Comparison of ENCODE assay signal across 23 cellular contexts in the genomic region with DNA sequence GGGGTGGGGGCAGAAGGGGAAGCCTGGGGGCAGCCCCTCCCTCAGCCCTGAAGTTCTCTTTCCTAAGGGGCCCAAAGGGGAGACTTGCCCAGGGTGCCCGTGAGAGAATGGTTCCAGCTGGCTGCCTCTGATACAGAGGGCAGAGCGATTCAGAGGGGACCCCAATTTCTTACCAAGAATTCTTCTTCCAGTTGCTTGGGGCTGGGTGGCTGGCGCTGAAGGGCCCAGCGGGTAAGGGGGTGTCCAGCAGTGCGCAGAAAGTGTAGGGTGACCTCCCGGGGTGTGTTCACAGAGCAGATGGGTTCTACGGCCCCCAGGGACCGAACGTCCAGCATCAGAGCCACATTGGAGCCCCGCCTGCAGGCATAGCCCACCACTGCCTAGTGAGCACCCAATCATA. TPM values are rescaled to one million over a fixed set of nuclear protein-coding genes. Genes with fewer than 3 reads are reported as not detected.
DNase-seq lines count a peak whose midpoint lies in the region; ATAC-seq and TF ChIP-seq lines count a peak whose summit lies in the region.
"Had no signal": no experiment of that assay in that cellular context is flagged by ENCODE, and none has a peak within 500 bp of the region (broad histone marks: within the 10 kb centered on the region; RNA-seq: fewer than 3 reads in every experiment).

No MANE protein-coding gene starts in this region.

- no peak for TF ChIP-seq CTCF in CD4-positive, alpha-beta T cell (IDR thresholded peaks at IDR 0.05)
- no peak for TF ChIP-seq CTCF in WTC11 (IDR thresholded peaks at IDR 0.05)

- peak overlapping the region; percentile 99 for H3K27ac Mint-ChIP-seq in CD4-positive, alpha-beta T cell
- H3K27ac Mint-ChIP-seq in T-cell (peak overlapping the region; percentile 99), WTC11 (no peak overlapping the region)
- H3K27ac Mint-ChIP-seq in central memory CD8-positive, alpha-beta T cell (ENCODE audit: low read depth): peak overlapping the region; percentile 100
- H3K27ac Mint-ChIP-seq: GM23338 had no signal

- peaks cover 75% of the 10 kb centered on the region for H3K4me1 Mint-ChIP-seq in CD4-positive, alpha-beta T cell (ENCODE audit: low read depth)
- H3K4me1 Mint-ChIP-seq in T-cell: peaks cover 74 to 83% (median 77%) of the 10 kb centered on the region in 3 donors
- peaks cover 88% of the 10 kb centered on the region for H3K4me1 Mint-ChIP-seq in central memory CD8-positive, alpha-beta T cell
- H3K4me1 Mint-ChIP-seq in WTC11: peaks cover 45% of the 10 kb centered on the region

- no peaks in the 10 kb centered on the region for H3K9me3 Mint-ChIP-seq in CD4-positive, alpha-beta T cell
- no peaks in the 10 kb centered on the region for H3K9me3 Mint-ChIP-seq in T-cell
- no peaks in the 10 kb centered on the region for H3K9me3 Mint-ChIP-seq in central memory CD8-positive, alpha-beta T cell
- no peaks in the 10 kb centered on the region for H3K9me3 Mint-ChIP-seq in WTC11

- H3K36me3 ChIP-seq in BLaER1: peaks cover 55% of the 10 kb centered on the region
- H3K36me3 ChIP-seq: cardiac muscle cell, gastrocnemius medialis, pancreas, upper lobe of left lung had no signal

- H3K27ac ChIP-seq in BLaER1: peak overlapping the region; percentile 97
- peak overlapping the region; percentile 97 for H3K27ac ChIP-seq in CD4-positive, alpha-beta T cell (ENCODE audit: low read depth, low read length)
- H3K27ac ChIP-seq: cardiac muscle cell, gastrocnemius medialis, pancreas, stomach, upper lobe of left lung had no signal

- peak overlapping the region; percentile 98 for H3K4me2 ChIP-seq in BLaER1
- H3K4me2 ChIP-seq: GM23338 had no signal

- DNase-seq in CD4-positive, alpha-beta T cell: no peak
- no peak for DNase-seq in T-cell
- DNase-seq in central memory CD8-positive, alpha-beta T cell (ENCODE audit: low spot score in 2 of 2): no peak
- DNase-seq in stimulated activated naive CD4-positive, alpha-beta T cell (lab: John Stamatoyannopoulos, UW): no peak
- DNase-seq in HK-2 (ENCODE audit: unreplicated experiment): no peak
- no peak for DNase-seq in WTC11 (ENCODE audit: low spot score)
- DNase-seq: amniotic stem cell, Calu3, gastrocnemius medialis, NCI-H1436, NCI-H2171, pancreas, SHP77 treated with DMSO at 0.1 percent for 48 hours, stomach, upper lobe of left lung had no signal

- peaks cover 68% of the 10 kb centered on the region for H3K36me3 Mint-ChIP-seq in CD4-positive, alpha-beta T cell (ENCODE audit: low read depth)
- H3K36me3 Mint-ChIP-seq in T-cell (peaks cover 22% of the 10 kb centered on the region), WTC11 (no peaks in the 10 kb centered on the region)
- H3K36me3 Mint-ChIP-seq in central memory CD8-positive, alpha-beta T cell (ENCODE audit: insufficient read depth): peaks cover 46% of the 10 kb centered on the region

- POLR2A ChIA-PET in CD4-positive, alpha-beta T cell (lab: Charles Lee): no interaction called here
- POLR2A ChIA-PET in T-cell (lab: Charles Lee) (no interaction called here), WTC11 (lab: Charles Lee) (no interaction called here)

- peak overlapping the region; percentile 48 for H3K4me3 Mint-ChIP-seq in CD4-positive, alpha-beta T cell
- H3K4me3 Mint-ChIP-seq in T-cell (peak overlapping the region; percentile 6 to 92 (median 92)), WTC11 (no peak overlapping the region)
- H3K4me3 Mint-ChIP-seq in central memory CD8-positive, alpha-beta T cell: peak overlapping the region; percentile 92
- H3K4me3 Mint-ChIP-seq: GM23338 had no signal

- intact Hi-C loops in CD4-positive, alpha-beta T cell (cut with DNase I, micrococcal nuclease): no loop called here

- ATAC-seq in CD4-positive, alpha-beta T cell (ENCODE audit: poor library complexity): no peak
- ATAC-seq in T-cell (replicated peaks in 1 of 4) (no peak), WTC11 (no peak)
- ATAC-seq in central memory CD8-positive, alpha-beta T cell (replicated peaks; ENCODE audit: extremely low read depth, poor library complexity, severe bottlenecking): no peak
- ATAC-seq: gastrocnemius medialis, GM23338, pancreas, sciatic nerve had no signal

- H4K20me1 ChIP-seq in BLaER1: peaks cover 30% of the 10 kb centered on the region; the same call in 1 of the 2 replicates

- no peaks in the 10 kb centered on the region for H3K27me3 ChIP-seq in BLaER1
- no peaks in the 10 kb centered on the region for H3K27me3 ChIP-seq in CD4-positive, alpha-beta T cell (ENCODE audit: control insufficient read depth, insufficient read depth, low read length)
- H3K27me3 ChIP-seq: cardiac muscle cell, gastrocnemius medialis, pancreas, upper lobe of left lung had no signal

- no peaks in the 10 kb centered on the region for H3K27me3 Mint-ChIP-seq in CD4-positive, alpha-beta T cell
- H3K27me3 Mint-ChIP-seq in T-cell (no peaks in the 10 kb centered on the region), WTC11 (ENCODE audit: low read depth) (no peaks in the 10 kb centered on the region; the same call in 1 of the 2 replicates)
- H3K27me3 Mint-ChIP-seq in central memory CD8-positive, alpha-beta T cell: no peaks in the 10 kb centered on the region

- H3K9me3 ChIP-seq in BLaER1: no peaks in the 10 kb centered on the region
- no peaks in the 10 kb centered on the region for H3K9me3 ChIP-seq in CD4-positive, alpha-beta T cell (ENCODE audit: control insufficient read depth, low read length)
- H3K9me3 ChIP-seq: gastrocnemius medialis, pancreas, stomach, upper lobe of left lung had no signal

- peak overlapping the region; percentile 86; the same call in 1 of the 2 replicates for H3K9ac ChIP-seq in BLaER1

- H3K4me3 ChIP-seq in BLaER1: peak overlapping the region; percentile 71; the same call in 1 of the 2 replicates
- H3K4me3 ChIP-seq: cardiac muscle cell, gastrocnemius medialis, GM23338, pancreas, stomach, upper lobe of left lung had no signal

- CTCF ChIA-PET in CD4-positive, alpha-beta T cell (lab: Charles Lee): no interaction called here
- CTCF ChIA-PET in T-cell (lab: Charles Lee) (no interaction called here), WTC11 (lab: Charles Lee) (interaction anchor here (1.7 kb wide), 1 partner anchor 35 kb away, joined by 3 read pairs; no protein-coding TSS in a partner anchor)

- H3K4me1 ChIP-seq in BLaER1: peaks cover 74% of the 10 kb centered on the region
- H3K4me1 ChIP-seq: gastrocnemius medialis had no signal

TF ChIP-seq in WTC11, 78 proteins besides CTCF, POLR2A, EP300 and RAD21:
- no peak for TF ChIP-seq SMAD4 (CRISPR knock-in tag; IDR thresholded peaks at IDR 0.05)
- TF ChIP-seq, protein P1, sequence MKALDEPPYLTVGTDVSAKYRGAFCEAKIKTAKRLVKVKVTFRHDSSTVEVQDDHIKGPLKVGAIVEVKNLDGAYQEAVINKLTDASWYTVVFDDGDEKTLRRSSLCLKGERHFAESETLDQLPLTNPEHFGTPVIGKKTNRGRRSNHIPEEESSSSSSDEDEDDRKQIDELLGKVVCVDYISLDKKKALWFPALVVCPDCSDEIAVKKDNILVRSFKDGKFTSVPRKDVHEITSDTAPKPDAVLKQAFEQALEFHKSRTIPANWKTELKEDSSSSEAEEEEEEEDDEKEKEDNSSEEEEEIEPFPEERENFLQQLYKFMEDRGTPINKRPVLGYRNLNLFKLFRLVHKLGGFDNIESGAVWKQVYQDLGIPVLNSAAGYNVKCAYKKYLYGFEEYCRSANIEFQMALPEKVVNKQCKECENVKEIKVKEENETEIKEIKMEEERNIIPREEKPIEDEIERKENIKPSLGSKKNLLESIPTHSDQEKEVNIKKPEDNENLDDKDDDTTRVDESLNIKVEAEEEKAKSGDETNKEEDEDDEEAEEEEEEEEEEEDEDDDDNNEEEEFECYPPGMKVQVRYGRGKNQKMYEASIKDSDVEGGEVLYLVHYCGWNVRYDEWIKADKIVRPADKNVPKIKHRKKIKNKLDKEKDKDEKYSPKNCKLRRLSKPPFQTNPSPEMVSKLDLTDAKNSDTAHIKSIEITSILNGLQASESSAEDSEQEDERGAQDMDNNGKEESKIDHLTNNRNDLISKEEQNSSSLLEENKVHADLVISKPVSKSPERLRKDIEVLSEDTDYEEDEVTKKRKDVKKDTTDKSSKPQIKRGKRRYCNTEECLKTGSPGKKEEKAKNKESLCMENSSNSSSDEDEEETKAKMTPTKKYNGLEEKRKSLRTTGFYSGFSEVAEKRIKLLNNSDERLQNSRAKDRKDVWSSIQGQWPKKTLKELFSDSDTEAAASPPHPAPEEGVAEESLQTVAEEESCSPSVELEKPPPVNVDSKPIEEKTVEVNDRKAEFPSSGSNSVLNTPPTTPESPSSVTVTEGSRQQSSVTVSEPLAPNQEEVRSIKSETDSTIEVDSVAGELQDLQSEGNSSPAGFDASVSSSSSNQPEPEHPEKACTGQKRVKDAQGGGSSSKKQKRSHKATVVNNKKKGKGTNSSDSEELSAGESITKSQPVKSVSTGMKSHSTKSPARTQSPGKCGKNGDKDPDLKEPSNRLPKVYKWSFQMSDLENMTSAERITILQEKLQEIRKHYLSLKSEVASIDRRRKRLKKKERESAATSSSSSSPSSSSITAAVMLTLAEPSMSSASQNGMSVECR (CRISPR knock-in tag; IDR thresholded peaks at IDR 0.05; ENCODE audit: borderline replicate concordance): no peak
- TF ChIP-seq, protein P2, sequence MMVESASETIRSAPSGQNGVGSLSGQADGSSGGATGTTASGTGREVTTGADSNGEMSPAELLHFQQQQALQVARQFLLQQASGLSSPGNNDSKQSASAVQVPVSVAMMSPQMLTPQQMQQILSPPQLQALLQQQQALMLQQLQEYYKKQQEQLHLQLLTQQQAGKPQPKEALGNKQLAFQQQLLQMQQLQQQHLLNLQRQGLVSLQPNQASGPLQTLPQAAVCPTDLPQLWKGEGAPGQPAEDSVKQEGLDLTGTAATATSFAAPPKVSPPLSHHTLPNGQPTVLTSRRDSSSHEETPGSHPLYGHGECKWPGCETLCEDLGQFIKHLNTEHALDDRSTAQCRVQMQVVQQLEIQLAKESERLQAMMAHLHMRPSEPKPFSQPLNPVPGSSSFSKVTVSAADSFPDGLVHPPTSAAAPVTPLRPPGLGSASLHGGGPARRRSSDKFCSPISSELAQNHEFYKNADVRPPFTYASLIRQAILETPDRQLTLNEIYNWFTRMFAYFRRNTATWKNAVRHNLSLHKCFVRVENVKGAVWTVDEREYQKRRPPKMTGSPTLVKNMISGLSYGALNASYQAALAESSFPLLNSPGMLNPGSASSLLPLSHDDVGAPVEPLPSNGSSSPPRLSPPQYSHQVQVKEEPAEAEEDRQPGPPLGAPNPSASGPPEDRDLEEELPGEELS (CRISPR knock-in tag; IDR thresholded peaks at IDR 0.05): no peak

RNA-seq across cellular contexts. Expression of gene PTPN7, which starts 2.5 kb away (rescaled TPM):
- 100 to 1,000 TPM; 144 to 145 TPM for total RNA-seq in CD4-positive, alpha-beta T cell
- total RNA-seq in T-cell (100 to 1,000 TPM in 1 of 5 donors, 10 to 100 TPM in 4; 67.1 to 124 (median 71.7) TPM), WTC11 (2021) (0.98 to 1.1 TPM (median 1.1 TPM) in 3 replicates)
- total RNA-seq: Calu3, cardiac muscle cell, G401, GM23338, lung microvascular endothelial cell, myocyte had no signal

RNA-seq across cellular contexts. Expression of gene ARL8A, which starts 13.4 kb away (rescaled TPM):
- 10 to 100 TPM; 73.5 to 73.8 TPM for total RNA-seq in CD4-positive, alpha-beta T cell
- total RNA-seq in T-cell: 10 to 100 TPM; 37.8 to 70.2 (median 50.9) TPM
- total RNA-seq in WTC11 (2021): 47.2 to 58.5 TPM (median 50.9 TPM) in 3 replicates

RNA-seq across cellular contexts. Expression of gene GPR37L1, which starts 35.2 kb away (rescaled TPM):
- not detected for total RNA-seq in CD4-positive, alpha-beta T cell
- total RNA-seq in T-cell: not detected
- total RNA-seq in WTC11 (2021): 0.07 to 0.16 TPM (median 0.09 TPM) in 3 replicates
- total RNA-seq: cardiac muscle cell; G401; myocyte; T-helper 1 cell treated with Interleukin-12 subunit alpha and Interleukin-12 subunit beta and Interleukin-4 antibody, amounts not matched to agents 30 ng/mL and 1 ng/mL, for 36 hours had no signal

RNA-seq across cellular contexts. Expression of gene LGR6, which starts 35.7 kb away (rescaled TPM):
- total RNA-seq in CD4-positive, alpha-beta T cell: under 1 TPM; 0.19 to 0.45 TPM
- total RNA-seq in T-cell (10 to 100 TPM in 1 of 5 donors, 1 to 10 TPM in 3, under 1 TPM in 1; 0.58 to 13.1 (median 1.8) TPM), WTC11 (2021) (0.78 to 1.1 TPM (median 1.1 TPM) in 3 replicates)
- total RNA-seq: Calu3; cardiac muscle cell; G401; lung microvascular endothelial cell; T-helper 1 cell treated with Interleukin-12 subunit alpha and Interleukin-12 subunit beta and Interleukin-4 antibody, amounts not matched to agents 30 ng/mL and 1 ng/mL, for 36 hours had no signal

Comparison
In these comparisons a context has a peak if more than half of its experiments do, and no peak if none do; other contexts are left out.
1. RNA of gene PTPN7, which starts 2.5 kb away (total RNA-seq): 144 to 145 TPM in CD4-positive, alpha-beta T cell and 67.1 to 124 TPM in T-cell; 0.98 to 1.1 TPM in WTC11; every median in the first group is over 10 times any median in the second.